In the genomic region with DNA sequence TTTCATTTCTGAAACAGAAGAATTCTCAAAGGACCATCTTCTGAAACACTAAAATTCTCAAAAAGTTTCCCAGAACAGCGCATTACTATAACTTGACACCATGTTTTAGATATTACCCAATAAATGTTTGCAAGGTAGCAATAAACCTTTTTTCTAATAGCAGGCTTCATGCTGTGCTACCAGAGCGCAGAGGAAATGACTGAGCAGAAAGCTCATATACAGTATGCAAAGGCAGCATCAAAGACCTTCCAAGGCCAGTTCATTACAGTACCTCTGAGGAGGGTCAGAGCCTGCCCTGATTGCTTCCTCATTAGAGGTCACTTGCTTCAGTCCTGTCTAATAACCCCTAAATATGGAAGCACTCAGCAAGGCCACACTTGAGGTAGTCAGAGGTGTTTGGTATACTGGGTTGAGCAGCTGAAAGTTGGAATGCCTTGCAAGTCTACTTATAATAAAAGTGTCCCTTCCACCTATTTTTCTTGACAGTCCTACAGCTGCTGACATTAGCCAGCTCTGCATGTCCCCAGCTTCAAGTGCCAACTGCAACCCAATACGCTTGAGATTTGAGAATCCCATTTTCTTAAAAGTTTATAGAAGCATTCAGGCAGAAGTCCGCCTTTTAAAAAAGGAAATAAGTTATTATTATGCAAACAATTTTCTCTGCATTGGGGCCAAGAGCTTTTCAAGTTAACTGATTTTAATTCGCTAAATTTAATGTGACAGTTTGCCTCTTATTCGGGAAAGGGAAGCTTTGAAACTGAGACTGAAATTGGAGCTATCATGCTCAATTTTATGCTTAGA, we compare ENCODE assay signal across 22 cellular contexts.
"Had no signal": no experiment of that assay in that cellular context is flagged by ENCODE, and none has a peak within 500 bp of the region (broad histone marks: within the 10 kb centered on the region; RNA-seq: fewer than 3 reads in every experiment).

No MANE protein-coding gene starts in this region.

- H3K4me3 ChIP-seq: esophagus muscularis mucosa, left lung, tibial artery, uterus had no signal

- H3K27ac Mint-ChIP-seq: activated B cell treated with CpG ODN at 0.5 μM for 24 hours; activated CD8-positive, alpha-beta T cell treated with anti-CD3 and anti-CD28 coated beads, Interleukin-2, amount 10 ng/mL, durations not matched to agents 7 days and 5 days; activated naive CD4-positive, alpha-beta T cell treated with anti-CD3 and anti-CD28 coated beads, Interleukin-2, amount 50 U/mL, for 72 hours; memory B cell; natural killer cell treated with Interleukin-12 subunit alpha and Interleukin-12 subunit beta and Interleukin-15 and Interleukin-18, amount 100 ng/mL, for 72 hours had no signal

- H3K27me3 ChIP-seq: esophagus muscularis mucosa, left lung, tibial artery, uterus had no signal

- DNase-seq: activated B cell treated with CpG ODN at 0.5 μM for 24 hours; activated CD4-positive, alpha-beta T cell treated with anti-CD3 and anti-CD28 coated beads for 48 hours; activated CD8-positive, alpha-beta memory T cell treated with anti-CD3 and anti-CD28 coated beads, Interleukin-2, amount 50 U/mL, for 4 hours; activated CD8-positive, alpha-beta T cell treated with anti-CD3 and anti-CD28 coated beads, Interleukin-2, amount 10 ng/mL, durations not matched to agents 7 days and 5 days; activated gamma-delta T cell; activated T-cell treated with anti-CD3 and anti-CD28 coated beads, Interleukin-2, amount 50 U/mL, for 48 hours; cortex of kidney; effector CD4-positive, alpha-beta T cell; islet precursor cell; left lung; nucleus accumbens; posterior cingulate gyrus; stimulated activated CD4-positive, alpha-beta T cell treated with anti-CD3 and anti-CD28 coated beads, Interleukin-15, amount 100 ng/mL, for 24 hours; stimulated activated CD4-positive, alpha-beta T cell treated with anti-CD3 and anti-CD28 coated beads, Interleukin-4, amount 100 ng/mL, for 1 hour; stimulated activated naive CD4-positive, alpha-beta T cell; tibial artery; uterus had no signal

- H3K4me1 ChIP-seq: left lung, uterus had no signal

- H3K27ac ChIP-seq: esophagus muscularis mucosa, left lung, tibial artery, uterus had no signal

- H3K27me3 Mint-ChIP-seq: activated B cell treated with CpG ODN at 0.5 μM for 24 hours, memory B cell had no signal

- H3K9me3 Mint-ChIP-seq: activated B cell treated with CpG ODN at 0.5 μM for 24 hours; activated naive CD4-positive, alpha-beta T cell treated with anti-CD3 and anti-CD28 coated beads, Interleukin-2, amount 50 U/mL, for 72 hours; central memory CD8-positive, alpha-beta T cell; memory B cell had no signal

- H3K36me3 Mint-ChIP-seq: activated naive CD4-positive, alpha-beta T cell treated with anti-CD3 and anti-CD28 coated beads, Interleukin-2, amount 50 U/mL, for 72 hours; memory B cell; natural killer cell treated with Interleukin-12 subunit alpha and Interleukin-12 subunit beta and Interleukin-15 and Interleukin-18, amount 100 ng/mL, for 72 hours had no signal

- H3K36me3 ChIP-seq: esophagus muscularis mucosa, left lung, tibial artery, uterus had no signal

- H3K4me1 Mint-ChIP-seq: activated B cell treated with CpG ODN at 0.5 μM for 24 hours; central memory CD8-positive, alpha-beta T cell had no signal

- H3K9me3 ChIP-seq: esophagus muscularis mucosa, left lung, tibial artery, uterus had no signal

- H3K4me3 Mint-ChIP-seq: activated B cell treated with CpG ODN at 0.5 μM for 24 hours; activated CD8-positive, alpha-beta T cell treated with anti-CD3 and anti-CD28 coated beads, Interleukin-2, amount 10 ng/mL, durations not matched to agents 7 days and 5 days; central memory CD8-positive, alpha-beta T cell; memory B cell; natural killer cell treated with Interleukin-12 subunit alpha and Interleukin-12 subunit beta and Interleukin-15 and Interleukin-18, amount 100 ng/mL, for 72 hours had no signal
